Comparison of ENCODE assay signal across 1 cellular context in the genomic region with DNA sequence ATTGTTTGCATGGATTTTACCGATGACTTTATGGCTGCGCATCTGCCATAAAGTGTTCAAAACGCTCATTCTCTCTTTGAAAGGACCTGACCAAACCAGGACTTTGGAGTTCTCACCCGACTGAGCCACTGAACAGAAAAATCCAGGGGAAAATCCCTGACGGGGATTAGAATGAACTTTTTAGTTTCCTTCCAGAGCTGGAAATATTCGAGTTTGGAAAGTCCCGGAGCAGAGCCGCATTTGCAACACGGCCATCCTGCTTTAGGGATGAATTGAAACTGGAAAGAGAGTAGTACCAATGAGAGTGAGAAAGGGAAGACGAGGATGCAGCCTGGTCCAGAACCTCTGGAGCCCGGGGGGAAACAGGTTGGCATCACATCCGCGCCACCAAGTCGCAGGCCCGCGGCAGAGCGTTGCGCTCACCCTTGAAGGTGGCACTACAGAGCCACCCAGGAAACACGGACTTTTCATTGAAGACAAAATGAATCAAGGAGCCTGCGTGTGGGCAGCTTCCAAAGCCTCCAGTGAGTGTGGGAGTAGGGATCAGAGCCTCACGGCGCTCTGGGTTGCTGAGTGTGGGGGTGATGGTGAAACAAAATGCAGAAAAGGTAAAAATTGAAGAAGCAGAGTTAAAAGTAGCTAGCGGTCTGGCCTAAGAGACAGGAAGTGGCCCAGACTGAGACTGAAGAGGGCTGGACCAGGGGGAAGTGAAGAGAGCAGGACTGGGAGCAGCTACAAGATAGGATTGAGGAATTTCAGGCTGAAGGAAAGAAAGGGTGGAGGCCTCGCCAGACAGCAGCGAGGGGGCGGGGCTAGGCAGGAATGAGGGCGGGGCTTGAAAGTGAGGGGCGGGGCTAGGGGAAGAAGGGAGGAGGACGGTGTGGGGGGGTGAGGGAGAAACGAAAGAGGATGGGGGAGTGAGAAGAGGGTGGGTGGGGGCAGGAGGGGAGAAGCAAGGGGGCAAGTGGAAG.
TF ChIP-seq lines count a peak whose summit lies in the region.

No MANE protein-coding gene starts in this region.

TF ChIP-seq in GM23338, 12 proteins besides CTCF, POLR2A, EP300 and RAD21 (continued from another document):
- TF ChIP-seq, protein P1, sequence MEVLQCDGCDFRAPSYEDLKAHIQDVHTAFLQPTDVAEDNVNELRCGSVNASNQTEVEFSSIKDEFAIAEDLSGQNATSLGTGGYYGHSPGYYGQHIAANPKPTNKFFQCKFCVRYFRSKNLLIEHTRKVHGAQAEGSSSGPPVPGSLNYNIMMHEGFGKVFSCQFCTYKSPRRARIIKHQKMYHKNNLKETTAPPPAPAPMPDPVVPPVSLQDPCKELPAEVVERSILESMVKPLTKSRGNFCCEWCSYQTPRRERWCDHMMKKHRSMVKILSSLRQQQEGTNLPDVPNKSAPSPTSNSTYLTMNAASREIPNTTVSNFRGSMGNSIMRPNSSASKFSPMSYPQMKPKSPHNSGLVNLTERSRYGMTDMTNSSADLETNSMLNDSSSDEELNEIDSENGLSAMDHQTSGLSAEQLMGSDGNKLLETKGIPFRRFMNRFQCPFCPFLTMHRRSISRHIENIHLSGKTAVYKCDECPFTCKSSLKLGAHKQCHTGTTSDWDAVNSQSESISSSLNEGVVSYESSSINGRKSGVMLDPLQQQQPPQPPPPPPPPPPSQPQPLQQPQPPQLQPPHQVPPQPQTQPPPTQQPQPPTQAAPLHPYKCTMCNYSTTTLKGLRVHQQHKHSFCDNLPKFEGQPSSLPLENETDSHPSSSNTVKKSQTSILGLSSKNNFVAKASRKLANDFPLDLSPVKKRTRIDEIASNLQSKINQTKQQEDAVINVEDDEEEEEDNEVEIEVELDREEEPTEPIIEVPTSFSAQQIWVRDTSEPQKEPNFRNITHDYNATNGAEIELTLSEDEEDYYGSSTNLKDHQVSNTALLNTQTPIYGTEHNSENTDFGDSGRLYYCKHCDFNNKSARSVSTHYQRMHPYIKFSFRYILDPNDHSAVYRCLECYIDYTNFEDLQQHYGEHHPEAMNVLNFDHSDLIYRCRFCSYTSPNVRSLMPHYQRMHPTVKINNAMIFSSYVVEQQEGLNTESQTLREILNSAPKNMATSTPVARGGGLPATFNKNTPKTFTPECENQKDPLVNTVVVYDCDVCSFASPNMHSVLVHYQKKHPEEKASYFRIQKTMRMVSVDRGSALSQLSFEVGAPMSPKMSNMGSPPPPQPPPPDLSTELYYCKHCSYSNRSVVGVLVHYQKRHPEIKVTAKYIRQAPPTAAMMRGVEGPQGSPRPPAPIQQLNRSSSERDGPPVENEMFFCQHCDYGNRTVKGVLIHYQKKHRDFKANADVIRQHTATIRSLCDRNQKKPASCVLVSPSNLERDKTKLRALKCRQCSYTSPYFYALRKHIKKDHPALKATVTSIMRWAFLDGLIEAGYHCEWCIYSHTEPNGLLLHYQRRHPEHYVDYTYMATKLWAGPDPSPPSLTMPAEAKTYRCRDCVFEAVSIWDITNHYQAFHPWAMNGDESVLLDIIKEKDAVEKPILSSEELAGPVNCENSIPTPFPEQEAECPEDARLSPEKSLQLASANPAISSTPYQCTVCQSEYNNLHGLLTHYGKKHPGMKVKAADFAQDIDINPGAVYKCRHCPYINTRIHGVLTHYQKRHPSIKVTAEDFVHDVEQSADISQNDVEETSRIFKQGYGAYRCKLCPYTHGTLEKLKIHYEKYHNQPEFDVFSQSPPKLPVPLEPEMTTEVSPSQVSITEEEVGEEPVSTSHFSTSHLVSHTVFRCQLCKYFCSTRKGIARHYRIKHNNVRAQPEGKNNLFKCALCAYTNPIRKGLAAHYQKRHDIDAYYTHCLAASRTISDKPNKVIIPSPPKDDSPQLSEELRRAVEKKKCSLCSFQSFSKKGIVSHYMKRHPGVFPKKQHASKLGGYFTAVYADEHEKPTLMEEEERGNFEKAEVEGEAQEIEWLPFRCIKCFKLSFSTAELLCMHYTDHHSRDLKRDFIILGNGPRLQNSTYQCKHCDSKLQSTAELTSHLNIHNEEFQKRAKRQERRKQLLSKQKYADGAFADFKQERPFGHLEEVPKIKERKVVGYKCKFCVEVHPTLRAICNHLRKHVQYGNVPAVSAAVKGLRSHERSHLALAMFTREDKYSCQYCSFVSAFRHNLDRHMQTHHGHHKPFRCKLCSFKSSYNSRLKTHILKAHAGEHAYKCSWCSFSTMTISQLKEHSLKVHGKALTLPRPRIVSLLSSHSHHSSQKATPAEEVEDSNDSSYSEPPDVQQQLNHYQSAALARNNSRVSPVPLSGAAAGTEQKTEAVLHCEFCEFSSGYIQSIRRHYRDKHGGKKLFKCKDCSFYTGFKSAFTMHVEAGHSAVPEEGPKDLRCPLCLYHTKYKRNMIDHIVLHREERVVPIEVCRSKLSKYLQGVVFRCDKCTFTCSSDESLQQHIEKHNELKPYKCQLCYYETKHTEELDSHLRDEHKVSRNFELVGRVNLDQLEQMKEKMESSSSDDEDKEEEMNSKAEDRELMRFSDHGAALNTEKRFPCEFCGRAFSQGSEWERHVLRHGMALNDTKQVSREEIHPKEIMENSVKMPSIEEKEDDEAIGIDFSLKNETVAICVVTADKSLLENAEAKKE (CRISPR knock-in tag; IDR thresholded peaks at IDR 0.05), result no peak
TF ChIP-seq in GM23338: peak in this region for 1.
